In the genomic region with DNA sequence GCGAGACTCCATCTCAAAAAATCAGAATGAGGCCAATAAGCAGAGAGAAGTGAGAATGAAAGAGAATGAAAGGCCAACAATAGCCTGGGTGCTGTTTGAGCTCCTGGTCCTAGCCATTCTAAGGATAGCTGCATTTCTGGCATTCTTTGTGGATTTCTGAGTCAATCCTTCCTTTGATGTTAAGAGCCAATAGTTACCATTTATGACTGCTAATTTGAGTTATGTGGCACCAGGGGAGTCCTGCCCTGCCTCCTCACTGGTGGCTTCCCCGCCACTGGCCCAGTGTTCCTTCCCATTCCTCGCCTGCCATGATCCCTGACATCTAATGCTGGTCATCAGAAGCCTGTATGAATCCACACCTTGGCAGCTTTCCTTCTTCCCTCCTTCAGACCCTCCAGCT, we compare ENCODE assay signal across 20 cellular contexts.
DNase-seq lines count a peak whose midpoint lies in the region; ATAC-seq, FAIRE-seq and TF ChIP-seq lines count a peak whose summit lies in the region.
"Had no signal": no experiment of that assay in that cellular context is flagged by ENCODE, and none has a peak within 500 bp of the region (broad histone marks: within the 10 kb centered on the region; RNA-seq: fewer than 3 reads in every experiment).

No MANE protein-coding gene starts in this region.

- H2BK5ac ChIP-seq in H1 (ENCODE audit: low read depth, low read length) (no peak overlapping the region), mesendoderm (ENCODE audit: low read length) (no peak overlapping the region)

- no peak for TF ChIP-seq RAD21 in H1 (IDR thresholded peaks at IDR 0.05 in 1 of 2, conservative IDR thresholded peaks at IDR 0.05 in 1 of 2; ENCODE audit: low read depth in 2 of 2, low read length in 2 of 2)

- no peak overlapping the region for H3K4me2 ChIP-seq in H1 (ENCODE audit: insufficient read depth in 1 of 2, low read depth in 2 of 2, low read length in 2 of 2)
- no peak overlapping the region for H3K4me2 ChIP-seq in mesendoderm (ENCODE audit: low read length)
- no peak overlapping the region for H3K4me2 ChIP-seq in MM.1S (ENCODE audit: low read depth, low read length)
- H3K4me2 ChIP-seq: PC-9 had no signal

- no peaks in the 10 kb centered on the region for H3K23me2 ChIP-seq in H1 (ENCODE audit: low read depth, low read length)

- H2BK15ac ChIP-seq in H1 (ENCODE audit: low read length) (0 out of 2 replicates have a peak overlapping the region, but pooled peaks have one; percentile 37), mesendoderm (replicated peaks; ENCODE audit: low read depth) (no peak overlapping the region)

- H3K79me2 ChIP-seq in H1 (ENCODE audit: control insufficient read depth in 1 of 2, insufficient read depth in 2 of 2, low read length in 2 of 2) (no peaks in the 10 kb centered on the region), mesendoderm (ENCODE audit: control insufficient read depth, insufficient read depth, low read length) (no peaks in the 10 kb centered on the region), MM.1S (ENCODE audit: low read length) (no peaks in the 10 kb centered on the region)

- H2AFZ ChIP-seq in H1 (ENCODE audit: low read length) (no peak overlapping the region), MM.1S (ENCODE audit: low read length) (no peak overlapping the region)
- H2AFZ ChIP-seq: PC-9 had no signal

- no peak for TF ChIP-seq EP300 in H1 (IDR thresholded peaks at IDR 0.05; ENCODE audit: borderline replicate concordance in 1 of 2, low read depth in 2 of 2, low read length in 2 of 2)

- H3K9me3 ChIP-seq in H1 (ENCODE audit: insufficient read depth in 2 of 2, low read depth in 1 of 2, low read length in 1 of 2) (no peaks in the 10 kb centered on the region), psoas muscle (no peaks in the 10 kb centered on the region), tibial artery (no peaks in the 10 kb centered on the region), MM.1S (replicated peaks; ENCODE audit: insufficient read depth, low read length) (no peaks in the 10 kb centered on the region), lower lobe of right lung (no peaks in the 10 kb centered on the region)

- no peak for TF ChIP-seq POLR2A in H1 (IDR thresholded peaks at IDR 0.05; ENCODE audit: control extremely low read depth in 1 of 2, low read depth in 2 of 2, low read length in 2 of 2)

- TF ChIP-seq CTCF in H1 (IDR thresholded peaks at IDR 0.05; ENCODE audit: control extremely low read depth in 1 of 3, insufficient read depth in 1 of 3, low read depth in 1 of 3, low read length in 3 of 3) (no peak), psoas muscle (IDR thresholded peaks at IDR 0.05) (no peak), tibial artery (IDR thresholded peaks at IDR 0.05) (no peak), MM.1S (IDR thresholded peaks at IDR 0.05; ENCODE audit: low read length) (no peak), lower lobe of right lung (IDR thresholded peaks at IDR 0.05) (no peak)

- ATAC-seq in psoas muscle (no peak), lower lobe of right lung (no peak)

- no peaks in the 10 kb centered on the region for H3K27me3 ChIP-seq in H1 (replicated peaks in 1 of 4; ENCODE audit: control insufficient read depth in 3 of 4, extremely low read depth in 1 of 4, insufficient read depth in 3 of 4, low read length in 3 of 4)
- H3K27me3 ChIP-seq in mesendoderm (ENCODE audit: insufficient read depth, low read length, poor library complexity): no peaks in the 10 kb centered on the region
- no peaks in the 10 kb centered on the region for H3K27me3 ChIP-seq in psoas muscle (ENCODE audit: insufficient read depth in 3 of 3, low read length in 2 of 3)
- no peaks in the 10 kb centered on the region for H3K27me3 ChIP-seq in tibial artery
- H3K27me3 ChIP-seq in MM.1S (replicated peaks; ENCODE audit: insufficient read depth, low read length): no peaks in the 10 kb centered on the region
- H3K27me3 ChIP-seq in lower lobe of right lung (ENCODE audit: low read depth): no peaks in the 10 kb centered on the region

- no peak overlapping the region for H3K4me3 ChIP-seq in H1 (ENCODE audit: extremely low read depth in 1 of 4, insufficient read depth in 2 of 4, low read depth in 3 of 4, low read length in 4 of 4)
- H3K4me3 ChIP-seq in mesendoderm (ENCODE audit: low read length): no peak overlapping the region
- H3K4me3 ChIP-seq in psoas muscle: no peak overlapping the region
- H3K4me3 ChIP-seq in tibial artery: no peak overlapping the region
- H3K4me3 ChIP-seq in MM.1S (ENCODE audit: low read length): no peak overlapping the region
- H3K4me3 ChIP-seq in lower lobe of right lung: no peak overlapping the region
- H3K4me3 ChIP-seq: PC-9, SK-N-MC had no signal

- intact Hi-C loops in psoas muscle (cut with DNase I) (no loop called here), tibial artery (cut with DNase I; ENCODE audit: low total_unique reads) (no loop called here), lower lobe of right lung (cut with DNase I) (no loop called here)

- no peak overlapping the region for H4K91ac ChIP-seq in H1 (replicated peaks; ENCODE audit: insufficient read length, low read length)

- H4K5ac ChIP-seq in H1 (ENCODE audit: insufficient read length, low read depth, low read length) (no peak overlapping the region), mesendoderm (ENCODE audit: low read length) (no peak overlapping the region)

- H3K9ac ChIP-seq in H1 (replicated peaks in 1 of 4; ENCODE audit: extremely low read depth in 1 of 4, low read depth in 3 of 4, low read length in 3 of 4) (no peak overlapping the region), mesendoderm (ENCODE audit: low read length) (no peak overlapping the region), MM.1S (ENCODE audit: low read length) (no peak overlapping the region)

- H3K4me1 ChIP-seq in H1 (replicated peaks in 1 of 4; ENCODE audit: control insufficient read depth in 3 of 4, insufficient read depth in 4 of 4, low read length in 3 of 4): peaks cover 0 to 2% (median under 1%) of the 10 kb centered on the region in 4 experiments; a peak in 5 of 7 replicates
- peaks cover 3% of the 10 kb centered on the region for H3K4me1 ChIP-seq in mesendoderm (ENCODE audit: control insufficient read depth, low read depth, low read length)
- no peaks in the 10 kb centered on the region for H3K4me1 ChIP-seq in psoas muscle
- no peaks in the 10 kb centered on the region for H3K4me1 ChIP-seq in tibial artery
- H3K4me1 ChIP-seq in MM.1S (ENCODE audit: low read length): no peaks in the 10 kb centered on the region
- no peaks in the 10 kb centered on the region for H3K4me1 ChIP-seq in lower lobe of right lung

- no peaks in the 10 kb centered on the region for H3K36me3 ChIP-seq in H1 (ENCODE audit: control insufficient read depth in 2 of 4, insufficient read depth in 4 of 4, low read length in 3 of 4)
- H3K36me3 ChIP-seq in mesendoderm (ENCODE audit: control insufficient read depth, insufficient read depth, low read length): no peaks in the 10 kb centered on the region
- H3K36me3 ChIP-seq in psoas muscle (ENCODE audit: insufficient read depth in 1 of 2, low read depth in 1 of 2): no peaks in the 10 kb centered on the region
- no peaks in the 10 kb centered on the region for H3K36me3 ChIP-seq in tibial artery
- H3K36me3 ChIP-seq in MM.1S (replicated peaks; ENCODE audit: insufficient read depth, low read length): no peaks in the 10 kb centered on the region
- H3K36me3 ChIP-seq in lower lobe of right lung: no peaks in the 10 kb centered on the region

- H3K4ac ChIP-seq in H1 (replicated peaks; ENCODE audit: insufficient read length, low read depth, low read length) (no peak overlapping the region), mesendoderm (ENCODE audit: low read depth, low read length) (peak overlapping the region; percentile 72)

- POLR2A ChIA-PET in H1 (lab: Charles Lee; ENCODE audit: partially characterized antibody): no interaction called here

- DNase-seq in H1 (ENCODE audit: low read depth in 1 of 2, low spot score in 2 of 2) (no peak), mesendoderm (peak; percentile 90), psoas muscle (no peak), tibial artery (no peak), MM.1S (no peak), lower lobe of right lung (no peak)
- DNase-seq: DMS53, EL, Karpas-422, NCI-H1694, NCI-H2081 treated with DMSO at 0.1 percent for 48 hours, NCI-H446, NCI-H526, PC-9, SHP77 treated with DMSO at 0.1 percent for 48 hours had no signal

- no peaks in the 10 kb centered on the region for H3F3A ChIP-seq in MM.1S (ENCODE audit: insufficient read depth, low read length)

- no peak overlapping the region for H2AK5ac ChIP-seq in H1 (ENCODE audit: low read depth, low read length)
- no peak overlapping the region for H2AK5ac ChIP-seq in mesendoderm (ENCODE audit: low read length)

- CTCF ChIA-PET in H1 (lab: Charles Lee; ENCODE audit: partially characterized antibody): interaction anchor here (1.1 to 7.7 kb wide), 6 partner anchors 12 to 248 kb away, joined by 3 to 79 read pairs (median 9); no protein-coding TSS in a partner anchor

- no peaks in the 10 kb centered on the region for H3K79me1 ChIP-seq in H1 (ENCODE audit: low read depth, low read length)
- H3K79me1 ChIP-seq in mesendoderm (ENCODE audit: low read length): no peaks in the 10 kb centered on the region

- H3K23ac ChIP-seq in H1 (ENCODE audit: insufficient read length) (no peak overlapping the region), mesendoderm (ENCODE audit: low read length) (no peak overlapping the region)

- 97% methylated on average over 3 of the region's 3 CpGs; no CpG with 5 or more reads in 1 of the 2 experiments for WGBS in H1 (ENCODE audit: extremely low coverage in 1 of 2, insufficient coverage in 1 of 2, insufficient read length in 1 of 2, insufficient replicate concordance in 2 of 2, low coverage in 1 of 2, low lambda C conversion rate in 2 of 2, missing lambda C conversion rate in 1 of 2), 2 experiments
- no CpG with 5 or more reads among the region's 3 CpGs for WGBS in mesendoderm (ENCODE audit: extremely low coverage, insufficient coverage, low lambda C conversion rate)
- WGBS in psoas muscle, 3 donors: 77 to 86% (median 84%) methylated on average over 3 of the region's 3 CpGs

- H3K27ac ChIP-seq in H1 (ENCODE audit: low read depth, low read length): no peak overlapping the region
- H3K27ac ChIP-seq in mesendoderm (ENCODE audit: low read depth, low read length): no peak overlapping the region
- H3K27ac ChIP-seq in psoas muscle: no peak overlapping the region
- no peak overlapping the region for H3K27ac ChIP-seq in tibial artery
- H3K27ac ChIP-seq in MM.1S (ENCODE audit: low read length): no peak overlapping the region
- H3K27ac ChIP-seq in lower lobe of right lung: no peak overlapping the region
- H3K27ac ChIP-seq: PC-9, RWPE1, SK-N-MC had no signal

- H3K14ac ChIP-seq in H1 (ENCODE audit: insufficient read length): no peak overlapping the region

- H3K18ac ChIP-seq in H1 (ENCODE audit: extremely low read depth, low read length): no peak overlapping the region
- peak overlapping the region; percentile 65 for H3K18ac ChIP-seq in mesendoderm (ENCODE audit: low read length)

- no peaks in the 10 kb centered on the region for H3K9me2 ChIP-seq in MM.1S (replicated peaks; ENCODE audit: insufficient read depth, low read length)

- H4K20me1 ChIP-seq in H1 (replicated peaks in 1 of 2; ENCODE audit: control insufficient read depth in 1 of 2, insufficient read depth in 2 of 2, low read length in 2 of 2) (no peaks in the 10 kb centered on the region), MM.1S (ENCODE audit: insufficient read depth, low read length) (no peaks in the 10 kb centered on the region)

- H2BK120ac ChIP-seq in H1 (replicated peaks; ENCODE audit: low read depth, low read length) (no peak overlapping the region), mesendoderm (ENCODE audit: low read depth, low read length) (no peak overlapping the region)

- FAIRE-seq in G401.6 (lab: Jason Lieb, UNC): peak; percentile 85
- FAIRE-seq in H1 (lab: Jason Lieb, UNC): no peak
- FAIRE-seq: D721Med, H54 had no signal

- H2BK20ac ChIP-seq in H1 (ENCODE audit: low read length): no peak overlapping the region

- H2BK12ac ChIP-seq in H1 (ENCODE audit: low read depth, low read length): no peak overlapping the region

- H3K56ac ChIP-seq in H1 (replicated peaks; ENCODE audit: insufficient read length, low read depth, low read length) (no peak overlapping the region), mesendoderm (ENCODE audit: low read length) (no peak overlapping the region)

- H4K8ac ChIP-seq in H1 (ENCODE audit: extremely low read depth, insufficient read depth, low read length) (no peak overlapping the region), mesendoderm (ENCODE audit: low read depth, low read length) (no peak overlapping the region)
